Comparison of ENCODE assay signal across 13 cellular contexts in genomic region chr10:17212802-17213204, GRCh38. TPM values are rescaled to one million over a fixed set of nuclear protein-coding genes. Genes with fewer than 3 reads are reported as not detected.
DNase-seq lines count a peak whose midpoint lies in the region; ATAC-seq lines count a peak whose summit lies in the region.
"Had no signal": no experiment of that assay in that cellular context is flagged by ENCODE, and none has a peak within 500 bp of the region (broad histone marks: within the 10 kb centered on the region; RNA-seq: fewer than 3 reads in every experiment).

No MANE protein-coding gene starts in this region.

- H3K4me3 Mint-ChIP-seq in activated naive CD8-positive, alpha-beta T cell: no peak overlapping the region
- H3K4me3 Mint-ChIP-seq in activated naive CD8-positive, alpha-beta T cell treated with anti-CD3 and anti-CD28 coated beads for 36 hours: no peak overlapping the region
- peak overlapping the region; percentile 66 for H3K4me3 Mint-ChIP-seq in dendritic cell treated with granulocyte-macrophage colony-stimulating factor and Interleukin-4, amounts not matched to agents 40 ng/mL and 50 ng/mL, for 4 days
- H3K4me3 Mint-ChIP-seq in stimulated activated effector memory CD8-positive, alpha-beta T cell treated with anti-CD3 and anti-CD28 coated beads, Interleukin-12 subunit alpha, Interleukin-12 subunit beta, amount 100 ng/mL, for 72 hours: no peak overlapping the region
- H3K4me3 Mint-ChIP-seq: activated T-cell treated with anti-CD3 and anti-CD28 coated beads, Interleukin-2, amount 50 U/mL, for 4 hours had no signal

- no peaks in the 10 kb centered on the region for H3K9me3 Mint-ChIP-seq in activated naive CD8-positive, alpha-beta T cell (ENCODE audit: low read depth)
- H3K9me3 Mint-ChIP-seq in activated naive CD8-positive, alpha-beta T cell treated with anti-CD3 and anti-CD28 coated beads for 36 hours: no peaks in the 10 kb centered on the region
- no peaks in the 10 kb centered on the region for H3K9me3 Mint-ChIP-seq in dendritic cell treated with granulocyte-macrophage colony-stimulating factor and Interleukin-4, amounts not matched to agents 40 ng/mL and 50 ng/mL, for 4 days
- H3K9me3 Mint-ChIP-seq in stimulated activated effector memory CD8-positive, alpha-beta T cell treated with anti-CD3 and anti-CD28 coated beads, Interleukin-12 subunit alpha, Interleukin-12 subunit beta, amount 100 ng/mL, for 72 hours: no peaks in the 10 kb centered on the region
- H3K9me3 Mint-ChIP-seq: activated T-cell treated with anti-CD3 and anti-CD28 coated beads, Interleukin-2, amount 50 U/mL, for 4 hours had no signal

- H3K36me3 Mint-ChIP-seq in activated naive CD8-positive, alpha-beta T cell: peaks cover 6% of the 10 kb centered on the region
- H3K36me3 Mint-ChIP-seq in activated naive CD8-positive, alpha-beta T cell treated with anti-CD3 and anti-CD28 coated beads for 36 hours: peaks cover 15% of the 10 kb centered on the region
- H3K36me3 Mint-ChIP-seq in dendritic cell treated with granulocyte-macrophage colony-stimulating factor and Interleukin-4, amounts not matched to agents 40 ng/mL and 50 ng/mL, for 4 days (ENCODE audit: low read depth): no peaks in the 10 kb centered on the region
- no peaks in the 10 kb centered on the region for H3K36me3 Mint-ChIP-seq in stimulated activated effector memory CD8-positive, alpha-beta T cell treated with anti-CD3 and anti-CD28 coated beads, Interleukin-12 subunit alpha, Interleukin-12 subunit beta, amount 100 ng/mL, for 72 hours

- peak overlapping the region; percentile 17 for H3K27ac Mint-ChIP-seq in activated naive CD8-positive, alpha-beta T cell
- no peak overlapping the region for H3K27ac Mint-ChIP-seq in activated naive CD8-positive, alpha-beta T cell treated with anti-CD3 and anti-CD28 coated beads for 36 hours
- H3K27ac Mint-ChIP-seq in dendritic cell treated with granulocyte-macrophage colony-stimulating factor and Interleukin-4, amounts not matched to agents 40 ng/mL and 50 ng/mL, for 4 days: peak overlapping the region; percentile 71
- H3K27ac Mint-ChIP-seq in stimulated activated effector memory CD8-positive, alpha-beta T cell treated with anti-CD3 and anti-CD28 coated beads, Interleukin-12 subunit alpha, Interleukin-12 subunit beta, amount 100 ng/mL, for 72 hours: peak overlapping the region; percentile 77

- DNase-seq in activated naive CD8-positive, alpha-beta T cell treated with anti-CD3 and anti-CD28 coated beads for 36 hours: no peak
- peak; percentile 72 to 74 for DNase-seq in NOMO-1 (lab: John Stamatoyannopoulos, UW; ENCODE audit: unreplicated experiment in 2 of 2)
- no peak for DNase-seq in stimulated activated effector memory CD8-positive, alpha-beta T cell treated with anti-CD3 and anti-CD28 coated beads, Interleukin-12 subunit alpha, Interleukin-12 subunit beta, amount 100 ng/mL, for 72 hours (ENCODE audit: low spot score in 2 of 2)
- no peak for DNase-seq in caudate nucleus (lab: John Stamatoyannopoulos, UW)
- no peak for DNase-seq in activated CD4-positive, alpha-beta T cell treated with anti-CD3 and anti-CD28 coated beads for 4 hours
- DNase-seq: activated T-cell treated with anti-CD3 and anti-CD28 coated beads, Interleukin-2, amount 50 U/mL, for 4 hours; anterior cingulate cortex; MM.1S; SW 1271 had no signal

- no peaks in the 10 kb centered on the region for H3K27me3 Mint-ChIP-seq in activated naive CD8-positive, alpha-beta T cell
- H3K27me3 Mint-ChIP-seq in activated naive CD8-positive, alpha-beta T cell treated with anti-CD3 and anti-CD28 coated beads for 36 hours: no peaks in the 10 kb centered on the region
- no peaks in the 10 kb centered on the region for H3K27me3 Mint-ChIP-seq in dendritic cell treated with granulocyte-macrophage colony-stimulating factor and Interleukin-4, amounts not matched to agents 40 ng/mL and 50 ng/mL, for 4 days

- H3K4me1 Mint-ChIP-seq in activated naive CD8-positive, alpha-beta T cell (ENCODE audit: low read depth): peaks cover 36% of the 10 kb centered on the region
- H3K4me1 Mint-ChIP-seq in activated naive CD8-positive, alpha-beta T cell treated with anti-CD3 and anti-CD28 coated beads for 36 hours: peaks cover 38% of the 10 kb centered on the region
- peaks cover 55% of the 10 kb centered on the region for H3K4me1 Mint-ChIP-seq in dendritic cell treated with granulocyte-macrophage colony-stimulating factor and Interleukin-4, amounts not matched to agents 40 ng/mL and 50 ng/mL, for 4 days (ENCODE audit: low read depth)
- H3K4me1 Mint-ChIP-seq in stimulated activated effector memory CD8-positive, alpha-beta T cell treated with anti-CD3 and anti-CD28 coated beads, Interleukin-12 subunit alpha, Interleukin-12 subunit beta, amount 100 ng/mL, for 72 hours: peaks cover 46% of the 10 kb centered on the region

- H3K27ac ChIP-seq in caudate nucleus (ENCODE audit: low read depth, low read length): no peak overlapping the region

- intact Hi-C loops in dendritic cell treated with granulocyte-macrophage colony-stimulating factor and Interleukin-4, amounts not matched to agents 40 ng/mL and 50 ng/mL, for 4 days (cut with micrococcal nuclease): no loop called here

- no peak for ATAC-seq in stimulated activated effector memory CD8-positive, alpha-beta T cell treated with anti-CD3 and anti-CD28 coated beads, Interleukin-12 subunit alpha, Interleukin-12 subunit beta, amount 100 ng/mL, for 72 hours
- ATAC-seq in HG02884 (IDR thresholded peaks at IDR 0.05; ENCODE audit: unreplicated experiment): no peak
- ATAC-seq: A549; activated T-cell treated with anti-CD3 and anti-CD28 coated beads, Interleukin-2, amount 50 U/mL, for 4 hours had no signal

RNA-seq across cellular contexts. Expression of gene TRDMT1, which starts 11.3 kb away (rescaled TPM):
- total RNA-seq in activated naive CD8-positive, alpha-beta T cell treated with anti-CD3 and anti-CD28 coated beads for 36 hours: 1 to 10 TPM; 9.5 to 9.6 TPM

RNA-seq across cellular contexts. Expression of gene VIM, which starts 15.2 kb away (rescaled TPM):
- total RNA-seq in activated naive CD8-positive, alpha-beta T cell treated with anti-CD3 and anti-CD28 coated beads for 36 hours: 100 to 1,000 TPM; 657 TPM

Comparison
In these comparisons a context has a peak if more than half of its experiments do, and no peak if none do; other contexts are left out.
1. DNase-seq: peak in NOMO-1 (2 of 2); none in activated naive CD8-positive, alpha-beta T cell treated with anti-CD3 and anti-CD28 coated beads for 36 hours (single experiment), stimulated activated effector memory CD8-positive, alpha-beta T cell treated with anti-CD3 and anti-CD28 coated beads, Interleukin-12 subunit alpha, Interleukin-12 subunit beta, amount 100 ng/mL, for 72 hours (0 of 2), caudate nucleus (0 of 61) and activated CD4-positive, alpha-beta T cell treated with anti-CD3 and anti-CD28 coated beads for 4 hours (0 of 2).